Comparison of ENCODE assay signal across 11 cellular contexts in the genomic region with DNA sequence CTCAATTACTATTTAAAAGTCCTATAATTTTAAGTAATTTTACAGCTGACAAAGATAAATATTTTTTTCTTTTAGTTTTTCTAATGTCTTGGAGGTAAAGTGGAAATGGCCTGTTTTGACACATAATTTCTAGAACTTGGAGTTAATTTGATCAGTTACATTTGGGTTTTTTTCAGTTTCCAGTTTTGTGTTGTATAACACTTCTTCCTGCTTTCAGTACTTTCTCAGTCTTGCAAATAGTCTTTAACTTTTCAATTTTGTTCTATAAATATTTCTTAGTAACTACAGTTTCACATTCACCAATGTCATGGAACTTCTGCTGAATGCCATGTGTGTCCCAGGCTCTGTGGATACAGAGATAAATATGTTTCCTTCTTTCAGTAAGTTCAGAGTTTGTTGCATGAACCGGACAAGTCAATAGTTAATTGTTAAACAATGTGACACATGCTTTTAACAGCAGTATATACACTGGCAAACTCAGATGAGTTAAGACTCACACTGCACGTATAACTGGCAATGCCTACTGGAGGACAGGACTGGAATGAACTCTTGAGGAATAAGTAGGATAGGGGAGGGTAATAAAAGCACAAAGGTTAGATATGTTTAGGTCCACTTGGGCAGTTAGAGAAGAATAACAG. TPM values are rescaled to one million over a fixed set of nuclear protein-coding genes. Genes with fewer than 3 reads are reported as not detected.
DNase-seq lines count a peak whose midpoint lies in the region; ATAC-seq and TF ChIP-seq lines count a peak whose summit lies in the region.
"Had no signal": no experiment of that assay in that cellular context is flagged by ENCODE, and none has a peak within 500 bp of the region (broad histone marks: within the 10 kb centered on the region; RNA-seq: fewer than 3 reads in every experiment).

No MANE protein-coding gene starts in this region.

- no peaks in the 10 kb centered on the region for H3K27me3 Mint-ChIP-seq in activated CD8-positive, alpha-beta T cell treated with anti-CD3 and anti-CD28 coated beads for 36 hours
- H3K27me3 Mint-ChIP-seq in activated CD8-positive, alpha-beta T cell treated with anti-CD3 and anti-CD28 coated beads, Interleukin-2, amount 10 ng/mL, durations not matched to agents 7 days and 5 days (ENCODE audit: low read depth): no peaks in the 10 kb centered on the region
- H3K27me3 Mint-ChIP-seq in activated naive CD8-positive, alpha-beta T cell treated with anti-CD3 and anti-CD28 coated beads for 36 hours: no peaks in the 10 kb centered on the region
- H3K27me3 Mint-ChIP-seq in stimulated activated naive B cell treated with anti-CD40 and anti-IgM and Interleukin-4, amounts not matched to agents 10 μg/mL and 1 μg/mL and 100 μg/mL, for 72 hours: no peaks in the 10 kb centered on the region

- H3K4me3 Mint-ChIP-seq in activated CD8-positive, alpha-beta T cell treated with anti-CD3 and anti-CD28 coated beads for 36 hours: peak overlapping the region; percentile 5
- H3K4me3 Mint-ChIP-seq in activated CD8-positive, alpha-beta T cell treated with anti-CD3 and anti-CD28 coated beads, Interleukin-2, amount 10 ng/mL, durations not matched to agents 7 days and 5 days: no peak overlapping the region
- peak overlapping the region; percentile 48 for H3K4me3 Mint-ChIP-seq in activated naive CD8-positive, alpha-beta T cell treated with anti-CD3 and anti-CD28 coated beads for 36 hours
- peak overlapping the region; percentile 60 to 69 for H3K4me3 Mint-ChIP-seq in stimulated activated naive B cell treated with anti-CD40 and anti-IgM and Interleukin-4, amounts not matched to agents 10 μg/mL and 1 μg/mL and 100 μg/mL, for 72 hours

- POLR2A ChIA-PET in activated CD8-positive, alpha-beta T cell treated with anti-CD3 and anti-CD28 coated beads for 36 hours (lab: Charles Lee): no interaction called here
- POLR2A ChIA-PET in activated CD8-positive, alpha-beta T cell treated with anti-CD3 and anti-CD28 coated beads, Interleukin-2, amount 10 ng/mL, durations not matched to agents 7 days and 5 days (lab: Charles Lee): interaction anchor here (0.6 kb wide), 1 partner anchor 12 kb away, joined by 3 read pairs; no protein-coding TSS in a partner anchor

- peak overlapping the region; percentile 35 for H3K27ac Mint-ChIP-seq in activated CD8-positive, alpha-beta T cell treated with anti-CD3 and anti-CD28 coated beads for 36 hours
- H3K27ac Mint-ChIP-seq in activated CD8-positive, alpha-beta T cell treated with anti-CD3 and anti-CD28 coated beads, Interleukin-2, amount 10 ng/mL, durations not matched to agents 7 days and 5 days: no peak overlapping the region
- H3K27ac Mint-ChIP-seq in activated naive CD8-positive, alpha-beta T cell treated with anti-CD3 and anti-CD28 coated beads for 36 hours: peak overlapping the region; percentile 34
- peak overlapping the region; percentile 65 for H3K27ac Mint-ChIP-seq in stimulated activated naive B cell treated with anti-CD40 and anti-IgM and Interleukin-4, amounts not matched to agents 10 μg/mL and 1 μg/mL and 100 μg/mL, for 72 hours

- H3K36me3 Mint-ChIP-seq in activated CD8-positive, alpha-beta T cell treated with anti-CD3 and anti-CD28 coated beads for 36 hours (ENCODE audit: low read depth): peaks cover 2% of the 10 kb centered on the region
- H3K36me3 Mint-ChIP-seq in activated CD8-positive, alpha-beta T cell treated with anti-CD3 and anti-CD28 coated beads, Interleukin-2, amount 10 ng/mL, durations not matched to agents 7 days and 5 days (ENCODE audit: low read depth): peaks cover 11% of the 10 kb centered on the region
- H3K36me3 Mint-ChIP-seq in activated naive CD8-positive, alpha-beta T cell treated with anti-CD3 and anti-CD28 coated beads for 36 hours: peaks cover 6% of the 10 kb centered on the region
- peaks cover 19 to 21% of the 10 kb centered on the region in 2 donors for H3K36me3 Mint-ChIP-seq in stimulated activated naive B cell treated with anti-CD40 and anti-IgM and Interleukin-4, amounts not matched to agents 10 μg/mL and 1 μg/mL and 100 μg/mL, for 72 hours

- DNase-seq in activated CD8-positive, alpha-beta T cell treated with anti-CD3 and anti-CD28 coated beads for 36 hours: no peak
- no peak for DNase-seq in activated CD8-positive, alpha-beta T cell treated with anti-CD3 and anti-CD28 coated beads, Interleukin-2, amount 10 ng/mL, durations not matched to agents 7 days and 5 days
- DNase-seq in activated naive CD8-positive, alpha-beta T cell treated with anti-CD3 and anti-CD28 coated beads for 36 hours: no peak
- no peak for DNase-seq in stimulated activated naive B cell treated with anti-CD40 and anti-IgM and Interleukin-4, amounts not matched to agents 10 μg/mL and 1 μg/mL and 100 μg/mL, for 72 hours
- no peak for DNase-seq in NK-92 (lab: John Stamatoyannopoulos, UW; ENCODE audit: unreplicated experiment)
- DNase-seq in stimulated activated CD4-positive, alpha-beta T cell treated with anti-CD3 and anti-CD28 coated beads, Interleukin-2, amount 100 ng/mL, for 24 hours: no peak
- DNase-seq: activated effector memory CD4-positive, alpha-beta T cell treated with anti-CD3 and anti-CD28 coated beads, Interleukin-2, amount 50 U/mL, for 16 hours; NCI-H524 treated with DMSO at 0.1 percent for 48 hours; stimulated activated CD4-positive, alpha-beta T cell treated with anti-CD3 and anti-CD28 coated beads, Interleukin-4, amount 100 ng/mL, for 4 hours had no signal

- CTCF ChIA-PET in activated CD8-positive, alpha-beta T cell treated with anti-CD3 and anti-CD28 coated beads for 36 hours (lab: Charles Lee): interaction anchor here (1.4 kb wide), 1 partner anchor 313 kb away, joined by 3 read pairs; no protein-coding TSS in a partner anchor
- CTCF ChIA-PET in activated CD8-positive, alpha-beta T cell treated with anti-CD3 and anti-CD28 coated beads, Interleukin-2, amount 10 ng/mL, durations not matched to agents 7 days and 5 days (lab: Charles Lee): no interaction called here

- no peak for ATAC-seq in activated CD8-positive, alpha-beta T cell treated with anti-CD3 and anti-CD28 coated beads for 36 hours
- ATAC-seq in activated CD8-positive, alpha-beta T cell treated with anti-CD3 and anti-CD28 coated beads, Interleukin-2, amount 10 ng/mL, durations not matched to agents 7 days and 5 days: no peak
- ATAC-seq in HG03196 (IDR thresholded peaks at IDR 0.05; ENCODE audit: unreplicated experiment) (peak; percentile 24), HG03342 (IDR thresholded peaks at IDR 0.05; ENCODE audit: unreplicated experiment) (no peak)
- peak; percentile 15 to 22 for ATAC-seq in stimulated activated naive B cell treated with anti-CD40 and anti-IgM and Interleukin-4, amounts not matched to agents 10 μg/mL and 1 μg/mL and 100 μg/mL, for 72 hours (replicated peaks)

- H3K4me1 Mint-ChIP-seq in activated CD8-positive, alpha-beta T cell treated with anti-CD3 and anti-CD28 coated beads for 36 hours (ENCODE audit: low read depth): peaks cover 53% of the 10 kb centered on the region
- peaks cover 24% of the 10 kb centered on the region for H3K4me1 Mint-ChIP-seq in activated CD8-positive, alpha-beta T cell treated with anti-CD3 and anti-CD28 coated beads, Interleukin-2, amount 10 ng/mL, durations not matched to agents 7 days and 5 days (ENCODE audit: low read depth)
- peaks cover 49% of the 10 kb centered on the region for H3K4me1 Mint-ChIP-seq in activated naive CD8-positive, alpha-beta T cell treated with anti-CD3 and anti-CD28 coated beads for 36 hours
- peaks cover 19 to 35% of the 10 kb centered on the region in 2 donors for H3K4me1 Mint-ChIP-seq in stimulated activated naive B cell treated with anti-CD40 and anti-IgM and Interleukin-4, amounts not matched to agents 10 μg/mL and 1 μg/mL and 100 μg/mL, for 72 hours

- TF ChIP-seq CTCF in activated CD8-positive, alpha-beta T cell treated with anti-CD3 and anti-CD28 coated beads for 36 hours (IDR thresholded peaks at IDR 0.05): no peak

- intact Hi-C loops in activated CD8-positive, alpha-beta T cell treated with anti-CD3 and anti-CD28 coated beads for 36 hours (cut with micrococcal nuclease): loop anchor here (5.0 to 10.0 kb wide), 2 partner anchors 68 to 151 kb away; a partner anchor contains a TSS

- H3K9me3 Mint-ChIP-seq in activated CD8-positive, alpha-beta T cell treated with anti-CD3 and anti-CD28 coated beads for 36 hours: no peaks in the 10 kb centered on the region
- no peaks in the 10 kb centered on the region for H3K9me3 Mint-ChIP-seq in activated CD8-positive, alpha-beta T cell treated with anti-CD3 and anti-CD28 coated beads, Interleukin-2, amount 10 ng/mL, durations not matched to agents 7 days and 5 days (ENCODE audit: insufficient read depth)
- no peaks in the 10 kb centered on the region for H3K9me3 Mint-ChIP-seq in activated naive CD8-positive, alpha-beta T cell treated with anti-CD3 and anti-CD28 coated beads for 36 hours
- peaks cover 0 to 1% of the 10 kb centered on the region in 2 donors for H3K9me3 Mint-ChIP-seq in stimulated activated naive B cell treated with anti-CD40 and anti-IgM and Interleukin-4, amounts not matched to agents 10 μg/mL and 1 μg/mL and 100 μg/mL, for 72 hours

RNA-seq across cellular contexts. Expression of a gene that starts 4.6 kb away (rescaled TPM):
- 10 to 100 TPM; 34.2 to 35.4 TPM for total RNA-seq in activated CD8-positive, alpha-beta T cell treated with anti-CD3 and anti-CD28 coated beads for 36 hours
- 10 to 100 TPM; 40.0 to 43.2 TPM for total RNA-seq in activated CD8-positive, alpha-beta T cell treated with anti-CD3 and anti-CD28 coated beads, Interleukin-2, amount 10 ng/mL, durations not matched to agents 7 days and 5 days
- total RNA-seq in activated naive CD8-positive, alpha-beta T cell treated with anti-CD3 and anti-CD28 coated beads for 36 hours: 10 to 100 TPM; 45.1 to 46.1 TPM

RNA-seq across cellular contexts. Expression of a gene that starts 5.0 kb away (rescaled TPM):
- 10 to 100 TPM; 41.2 to 44.4 TPM for total RNA-seq in activated CD8-positive, alpha-beta T cell treated with anti-CD3 and anti-CD28 coated beads for 36 hours
- total RNA-seq in activated CD8-positive, alpha-beta T cell treated with anti-CD3 and anti-CD28 coated beads, Interleukin-2, amount 10 ng/mL, durations not matched to agents 7 days and 5 days: 10 to 100 TPM; 20.7 to 21.1 TPM
- total RNA-seq in activated naive CD8-positive, alpha-beta T cell treated with anti-CD3 and anti-CD28 coated beads for 36 hours: 10 to 100 TPM; 35.6 to 37.1 TPM

RNA-seq across cellular contexts. Expression of a gene that starts 52.2 kb away (rescaled TPM):
- 100 to 1,000 TPM; 186 to 190 TPM for total RNA-seq in activated CD8-positive, alpha-beta T cell treated with anti-CD3 and anti-CD28 coated beads for 36 hours
- total RNA-seq in activated CD8-positive, alpha-beta T cell treated with anti-CD3 and anti-CD28 coated beads, Interleukin-2, amount 10 ng/mL, durations not matched to agents 7 days and 5 days: 10 to 100 TPM; 97.1 to 98.4 TPM
- total RNA-seq in activated naive CD8-positive, alpha-beta T cell treated with anti-CD3 and anti-CD28 coated beads for 36 hours: 100 to 1,000 TPM; 125 TPM

Comparison
In these comparisons a context has a peak if more than half of its experiments do, and no peak if none do; other contexts are left out.
1. ATAC-seq: peak in HG03196 (single experiment) and stimulated activated naive B cell treated with anti-CD40 and anti-IgM and Interleukin-4, amounts not matched to agents 10 μg/mL and 1 μg/mL and 100 μg/mL, for 72 hours (2 of 2); none in activated CD8-positive, alpha-beta T cell treated with anti-CD3 and anti-CD28 coated beads for 36 hours (single experiment), activated CD8-positive, alpha-beta T cell treated with anti-CD3 and anti-CD28 coated beads, Interleukin-2, amount 10 ng/mL, durations not matched to agents 7 days and 5 days (single experiment) and HG03342 (single experiment).